8 cellular contexts compared by ENCODE assay signal in genomic region chr22:46057762-46058420, GRCh38.
DNase-seq lines count a peak whose midpoint lies in the region; ATAC-seq lines count a peak whose summit lies in the region.

No MANE protein-coding gene starts in this region.

- H3K27ac ChIP-seq in layer of hippocampus (ENCODE audit: low read depth, low read length) (peak overlapping the region; percentile 99), temporal lobe (ENCODE audit: low read depth, low read length) (peak overlapping the region; percentile 96)

- DNase-seq in NCI-H524 (lab: John Stamatoyannopoulos, UW) (peak; percentile 68 to 82), NCI-H524 treated with DMSO at 0.1 percent for 48 hours (lab: John Stamatoyannopoulos, UW) (no peak), NCI-H460 (ENCODE audit: extremely low read depth, low read depth) (peak; percentile 62), astrocyte of the hippocampus (ENCODE audit: low read depth, low spot score) (peak; percentile 59), SKM-1 treated with dmso at 0.1 percent for 144 hours (lab: John Stamatoyannopoulos, UW; ENCODE audit: unreplicated experiment) (no peak)

- H3K27me3 ChIP-seq in layer of hippocampus (ENCODE audit: control insufficient read depth, insufficient read depth, low read length) = no peaks in the 10 kb centered on the region

- peak; percentile 72 for ATAC-seq in HG02678 (IDR thresholded peaks at IDR 0.05; ENCODE audit: unreplicated experiment)

Comparison
In these comparisons a context has a peak if more than half of its experiments do, and no peak if none do; other contexts are left out.
1. DNase-seq: peak in NCI-H524 (2 of 2), NCI-H460 (single experiment) and astrocyte of the hippocampus (single experiment); none in NCI-H524 treated with DMSO at 0.1 percent for 48 hours (single experiment) and SKM-1 treated with dmso at 0.1 percent for 144 hours (single experiment).